In genomic region chr12:120125792-120126634, GRCh38 we compare ENCODE assay signal across 1 cellular context.
TF ChIP-seq lines count a peak whose summit lies in the region.

No MANE protein-coding gene starts in this region.

TF ChIP-seq in HepG2, 621 proteins besides CTCF, POLR2A, EP300 and RAD21 (continued from another document):
- TF ChIP-seq E2F5 (CRISPR knock-in tag; conservative IDR thresholded peaks at IDR 0.05), result no peak
- peak; percentile 56 for TF ChIP-seq RBM22 (optimal IDR thresholded peaks at IDR 0.05; ENCODE audit: low read length)
- no peak for TF ChIP-seq FOXA3 (CRISPR knock-in tag; IDR thresholded peaks at IDR 0.05)
- no peak for TF ChIP-seq RBM39 (IDR thresholded peaks at IDR 0.05; ENCODE audit: low read depth, low read length, poor library complexity, severe bottlenecking)
- no peak for TF ChIP-seq ZNF331 (CRISPR knock-in tag; IDR thresholded peaks at IDR 0.05)
- no peak for TF ChIP-seq KAT2B (IDR thresholded peaks at IDR 0.05; ENCODE audit: borderline replicate concordance, low read depth, low read length)
- no peak for TF ChIP-seq ZKSCAN1 (IDR thresholded peaks at IDR 0.05; ENCODE audit: low read length)
- no peak for TF ChIP-seq EED (CRISPR knock-in tag; IDR thresholded peaks at IDR 0.05)
- no peak for TF ChIP-seq ZBTB34 (CRISPR knock-in tag; IDR thresholded peaks at IDR 0.05)
